In the genomic region with DNA sequence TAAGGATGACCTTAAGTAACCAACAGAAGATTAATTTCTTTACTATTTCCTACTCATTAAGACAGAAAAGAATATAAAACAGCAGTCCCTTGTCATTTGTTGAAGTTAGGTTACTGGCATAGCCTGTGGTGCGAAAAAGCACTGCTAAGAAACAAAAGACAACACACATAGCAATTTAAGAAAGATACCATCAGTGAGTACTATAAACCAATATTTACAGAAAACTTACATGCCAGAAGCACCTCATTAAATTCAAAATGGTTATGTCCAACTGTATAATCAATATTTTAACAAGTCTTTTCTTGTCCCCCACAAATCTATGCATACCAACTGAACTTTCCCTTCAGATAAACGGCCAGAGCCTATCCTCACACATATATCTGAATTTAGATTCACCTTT, we compare ENCODE assay signal across 1 cellular context.
TF ChIP-seq lines count a peak whose summit lies in the region.

No MANE protein-coding gene starts in this region.

TF ChIP-seq in GM23338, 12 proteins besides CTCF, POLR2A, EP300 and RAD21 (continued from another document):
- TF ChIP-seq, protein P1, sequence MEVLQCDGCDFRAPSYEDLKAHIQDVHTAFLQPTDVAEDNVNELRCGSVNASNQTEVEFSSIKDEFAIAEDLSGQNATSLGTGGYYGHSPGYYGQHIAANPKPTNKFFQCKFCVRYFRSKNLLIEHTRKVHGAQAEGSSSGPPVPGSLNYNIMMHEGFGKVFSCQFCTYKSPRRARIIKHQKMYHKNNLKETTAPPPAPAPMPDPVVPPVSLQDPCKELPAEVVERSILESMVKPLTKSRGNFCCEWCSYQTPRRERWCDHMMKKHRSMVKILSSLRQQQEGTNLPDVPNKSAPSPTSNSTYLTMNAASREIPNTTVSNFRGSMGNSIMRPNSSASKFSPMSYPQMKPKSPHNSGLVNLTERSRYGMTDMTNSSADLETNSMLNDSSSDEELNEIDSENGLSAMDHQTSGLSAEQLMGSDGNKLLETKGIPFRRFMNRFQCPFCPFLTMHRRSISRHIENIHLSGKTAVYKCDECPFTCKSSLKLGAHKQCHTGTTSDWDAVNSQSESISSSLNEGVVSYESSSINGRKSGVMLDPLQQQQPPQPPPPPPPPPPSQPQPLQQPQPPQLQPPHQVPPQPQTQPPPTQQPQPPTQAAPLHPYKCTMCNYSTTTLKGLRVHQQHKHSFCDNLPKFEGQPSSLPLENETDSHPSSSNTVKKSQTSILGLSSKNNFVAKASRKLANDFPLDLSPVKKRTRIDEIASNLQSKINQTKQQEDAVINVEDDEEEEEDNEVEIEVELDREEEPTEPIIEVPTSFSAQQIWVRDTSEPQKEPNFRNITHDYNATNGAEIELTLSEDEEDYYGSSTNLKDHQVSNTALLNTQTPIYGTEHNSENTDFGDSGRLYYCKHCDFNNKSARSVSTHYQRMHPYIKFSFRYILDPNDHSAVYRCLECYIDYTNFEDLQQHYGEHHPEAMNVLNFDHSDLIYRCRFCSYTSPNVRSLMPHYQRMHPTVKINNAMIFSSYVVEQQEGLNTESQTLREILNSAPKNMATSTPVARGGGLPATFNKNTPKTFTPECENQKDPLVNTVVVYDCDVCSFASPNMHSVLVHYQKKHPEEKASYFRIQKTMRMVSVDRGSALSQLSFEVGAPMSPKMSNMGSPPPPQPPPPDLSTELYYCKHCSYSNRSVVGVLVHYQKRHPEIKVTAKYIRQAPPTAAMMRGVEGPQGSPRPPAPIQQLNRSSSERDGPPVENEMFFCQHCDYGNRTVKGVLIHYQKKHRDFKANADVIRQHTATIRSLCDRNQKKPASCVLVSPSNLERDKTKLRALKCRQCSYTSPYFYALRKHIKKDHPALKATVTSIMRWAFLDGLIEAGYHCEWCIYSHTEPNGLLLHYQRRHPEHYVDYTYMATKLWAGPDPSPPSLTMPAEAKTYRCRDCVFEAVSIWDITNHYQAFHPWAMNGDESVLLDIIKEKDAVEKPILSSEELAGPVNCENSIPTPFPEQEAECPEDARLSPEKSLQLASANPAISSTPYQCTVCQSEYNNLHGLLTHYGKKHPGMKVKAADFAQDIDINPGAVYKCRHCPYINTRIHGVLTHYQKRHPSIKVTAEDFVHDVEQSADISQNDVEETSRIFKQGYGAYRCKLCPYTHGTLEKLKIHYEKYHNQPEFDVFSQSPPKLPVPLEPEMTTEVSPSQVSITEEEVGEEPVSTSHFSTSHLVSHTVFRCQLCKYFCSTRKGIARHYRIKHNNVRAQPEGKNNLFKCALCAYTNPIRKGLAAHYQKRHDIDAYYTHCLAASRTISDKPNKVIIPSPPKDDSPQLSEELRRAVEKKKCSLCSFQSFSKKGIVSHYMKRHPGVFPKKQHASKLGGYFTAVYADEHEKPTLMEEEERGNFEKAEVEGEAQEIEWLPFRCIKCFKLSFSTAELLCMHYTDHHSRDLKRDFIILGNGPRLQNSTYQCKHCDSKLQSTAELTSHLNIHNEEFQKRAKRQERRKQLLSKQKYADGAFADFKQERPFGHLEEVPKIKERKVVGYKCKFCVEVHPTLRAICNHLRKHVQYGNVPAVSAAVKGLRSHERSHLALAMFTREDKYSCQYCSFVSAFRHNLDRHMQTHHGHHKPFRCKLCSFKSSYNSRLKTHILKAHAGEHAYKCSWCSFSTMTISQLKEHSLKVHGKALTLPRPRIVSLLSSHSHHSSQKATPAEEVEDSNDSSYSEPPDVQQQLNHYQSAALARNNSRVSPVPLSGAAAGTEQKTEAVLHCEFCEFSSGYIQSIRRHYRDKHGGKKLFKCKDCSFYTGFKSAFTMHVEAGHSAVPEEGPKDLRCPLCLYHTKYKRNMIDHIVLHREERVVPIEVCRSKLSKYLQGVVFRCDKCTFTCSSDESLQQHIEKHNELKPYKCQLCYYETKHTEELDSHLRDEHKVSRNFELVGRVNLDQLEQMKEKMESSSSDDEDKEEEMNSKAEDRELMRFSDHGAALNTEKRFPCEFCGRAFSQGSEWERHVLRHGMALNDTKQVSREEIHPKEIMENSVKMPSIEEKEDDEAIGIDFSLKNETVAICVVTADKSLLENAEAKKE (CRISPR knock-in tag; IDR thresholded peaks at IDR 0.05): no peak
- TF ChIP-seq ZNF114 (CRISPR knock-in tag; IDR thresholded peaks at IDR 0.05) (no peak), CREB1 (CRISPR knock-in tag; IDR thresholded peaks at IDR 0.05; ENCODE audit: low read depth) (no peak), NANOG (IDR thresholded peaks at IDR 0.05; ENCODE audit: borderline replicate concordance) (no peak), POLR2AphosphoS5 (IDR thresholded peaks at IDR 0.05; ENCODE audit: low read depth) (no peak), EZH2phosphoT487 (IDR thresholded peaks at IDR 0.05; ENCODE audit: unreplicated experiment) (no peak), JUNB (IDR thresholded peaks at IDR 0.05; ENCODE audit: unreplicated experiment) (no peak), STAT1 (IDR thresholded peaks at IDR 0.05; ENCODE audit: unreplicated experiment) (no peak), ZNF331 (CRISPR knock-in tag; IDR thresholded peaks at IDR 0.05; ENCODE audit: low read depth) (no peak)
